In the genomic region with DNA sequence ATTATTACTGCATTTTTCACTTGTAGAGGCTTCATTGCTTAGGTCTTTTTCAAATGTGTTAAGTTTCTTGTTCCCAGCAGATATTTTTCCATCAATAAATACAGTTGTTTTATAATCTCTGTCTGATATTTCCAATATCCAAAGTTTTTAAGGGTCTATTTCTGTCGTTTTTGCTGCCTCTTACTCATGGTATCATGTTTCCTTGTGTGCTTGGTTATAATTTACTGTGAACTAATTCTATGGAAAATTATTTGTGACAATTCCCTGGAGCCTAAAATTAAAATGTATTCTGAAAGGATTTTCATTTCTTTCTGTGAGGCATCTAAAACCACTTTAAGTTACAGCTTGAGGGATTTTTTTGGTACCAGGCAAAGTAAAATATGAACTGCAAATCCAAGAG, we compare ENCODE assay signal across 33 cellular contexts. TPM values are rescaled to one million over a fixed set of nuclear protein-coding genes. Genes with fewer than 3 reads are reported as not detected.
DNase-seq lines count a peak whose midpoint lies in the region; ATAC-seq, FAIRE-seq and TF ChIP-seq lines count a peak whose summit lies in the region.
"Had no signal": no experiment of that assay in that cellular context is flagged by ENCODE, and none has a peak within 500 bp of the region (broad histone marks: within the 10 kb centered on the region; RNA-seq: fewer than 3 reads in every experiment).

No MANE protein-coding gene starts in this region.

- no peak for TF ChIP-seq RAD21 in K562 (CRISPR knock-in tag; conservative IDR thresholded peaks at IDR 0.05 in 1 of 2, IDR thresholded peaks at IDR 0.05 in 1 of 2)

- H3K27me3 Mint-ChIP-seq in activated T-cell treated with anti-CD3 and anti-CD28 coated beads, Interleukin-2, amount 50 U/mL, for 72 hours (ENCODE audit: low read depth) = no peaks in the 10 kb centered on the region
- H3K27me3 Mint-ChIP-seq: B cell; CD4-positive, alpha-beta memory T cell; CD4-positive, alpha-beta T cell; CD4-positive, CD25-positive, alpha-beta regulatory T cell; CD8-positive, alpha-beta memory T cell had no signal

- ATAC-seq in activated T-cell treated with anti-CD3 and anti-CD28 coated beads, Interleukin-2, amount 50 U/mL, for 72 hours (replicated peaks in 1 of 2) = no peak
- no peak for ATAC-seq in K562
- ATAC-seq: A549; CD8-positive, alpha-beta T cell had no signal

- intact Hi-C loops in K562 (cut with micrococcal nuclease) (no loop called here), lower leg skin (cut with DNase I; ENCODE audit: low total_unique reads) (no loop called here)

- H3K27ac Mint-ChIP-seq in activated T-cell treated with anti-CD3 and anti-CD28 coated beads, Interleukin-2, amount 50 U/mL, for 72 hours = peak overlapping the region; percentile 65
- H3K27ac Mint-ChIP-seq: B cell; CD4-positive, alpha-beta memory T cell; CD4-positive, alpha-beta T cell; CD8-positive, alpha-beta T cell had no signal

- FAIRE-seq in K562 (lab: Jason Lieb, UNC) = no peak
- FAIRE-seq: A204.1, A549, D721Med had no signal

- 17% methylated on average over 1 of the region's 1 CpG for WGBS in K562 (ENCODE audit: insufficient coverage, low coverage, missing lambda C conversion rate)
- 74 to 83% methylated on average over 1 of the region's 1 CpG for WGBS in lower leg skin, 2 donors

- peaks cover under 1% of the 10 kb centered on the region for H3K4me1 Mint-ChIP-seq in activated T-cell treated with anti-CD3 and anti-CD28 coated beads, Interleukin-2, amount 50 U/mL, for 72 hours (ENCODE audit: low read depth)
- H3K4me1 Mint-ChIP-seq: CD14-positive monocyte had no signal

- H3K4me3 ChIP-seq in K562 = no peak overlapping the region
- H3K4me3 ChIP-seq in lower leg skin (ENCODE audit: low read depth, poor library complexity, severe bottlenecking) = no peak overlapping the region
- H3K4me3 ChIP-seq: A549; BLaER1; BLaER1 treated with 17β-estradiol and CSF1 and Interleukin-3, amounts not matched to agents 10 nM and 100 nM had no signal

- in situ Hi-C loops in K562 (cut with MboI) = no loop called here

- no peaks in the 10 kb centered on the region; the same call in 1 of the 2 replicates for H3K9me3 ChIP-seq in K562 (replicated peaks; ENCODE audit: control insufficient read depth, insufficient read depth, low read depth, low read length)
- H3K9me3 ChIP-seq: BE2C had no signal

- H3K4me2 ChIP-seq in K562 (ENCODE audit: insufficient read depth, low read length) = no peak overlapping the region
- H3K4me2 ChIP-seq: A549; BLaER1; BLaER1 treated with 17β-estradiol and CSF1 and Interleukin-3, amounts not matched to agents 10 nM and 100 nM had no signal

- H3K4me3 Mint-ChIP-seq in activated T-cell treated with anti-CD3 and anti-CD28 coated beads, Interleukin-2, amount 50 U/mL, for 72 hours = no peak overlapping the region
- H3K4me3 Mint-ChIP-seq: B cell; CD14-positive monocyte; CD4-positive, alpha-beta memory T cell; CD4-positive, alpha-beta T cell; CD4-positive, CD25-positive, alpha-beta regulatory T cell; CD8-positive, alpha-beta memory T cell; CD8-positive, alpha-beta T cell had no signal

- BruUV-seq in K562 (replicated peaks; lab: Mats Ljungman, UMichigan) = no TSS peak

- peaks cover 5 to 22% of the 10 kb centered on the region in 2 donors for H3K36me3 Mint-ChIP-seq in activated T-cell treated with anti-CD3 and anti-CD28 coated beads, Interleukin-2, amount 50 U/mL, for 72 hours (ENCODE audit: insufficient read depth in 2 of 2)

- H3K27ac ChIP-seq in K562 (ENCODE audit: extremely low read depth, low read depth, low read length) = no peak overlapping the region
- H3K27ac ChIP-seq: 22Rv1; A549; BLaER1; BLaER1 treated with 17β-estradiol and CSF1 and Interleukin-3, amounts not matched to agents 10 nM and 100 nM; C4-2B had no signal

- H3K27me3 ChIP-seq in K562 (ENCODE audit: control insufficient read depth in 2 of 2, insufficient read depth in 2 of 2, low read length in 2 of 2) = no peaks in the 10 kb centered on the region
- H3K27me3 ChIP-seq: BE2C; BLaER1; BLaER1 treated with 17β-estradiol and CSF1 and Interleukin-3, amounts not matched to agents 10 nM and 100 nM had no signal

- TF ChIP-seq EP300 in K562 (IDR thresholded peaks at IDR 0.05; ENCODE audit: low read length) = no peak

- TF ChIP-seq POLR2A in K562 (conservative IDR thresholded peaks at IDR 0.05) = no peak
- TF ChIP-seq POLR2A in lower leg skin (IDR thresholded peaks at IDR 0.05) = no peak

- CTCF ChIA-PET in K562 (lab: Yijun Ruan, JAX; ENCODE audit: low intra/inter-chr PET ratio) = no interaction called here

- H3K79me2 ChIP-seq in K562 (ENCODE audit: control insufficient read depth, insufficient read depth, low read length) = peaks cover 20% of the 10 kb centered on the region

- H3K4me1 ChIP-seq in K562 (replicated peaks in 1 of 2; ENCODE audit: control insufficient read depth in 2 of 2, insufficient read depth in 2 of 2, low read length in 2 of 2) = peaks cover 11 to 12% of the 10 kb centered on the region in 2 experiments; a peak in 4 of 5 replicates
- H3K4me1 ChIP-seq: BE2C; BLaER1; BLaER1 treated with 17β-estradiol and CSF1 and Interleukin-3, amounts not matched to agents 10 nM and 100 nM; Caco-2 had no signal

- no peak overlapping the region for H3K9ac ChIP-seq in K562 (ENCODE audit: insufficient read depth in 1 of 2, low read depth in 2 of 2, low read length in 2 of 2)
- H3K9ac ChIP-seq: BLaER1; BLaER1 treated with 17β-estradiol and CSF1 and Interleukin-3, amounts not matched to agents 10 nM and 100 nM had no signal

- H2AFZ ChIP-seq in K562 (ENCODE audit: low read depth, low read length) = no peak overlapping the region

- TF ChIP-seq CTCF in K562 (IDR thresholded peaks at IDR 0.05 in 2 of 3, conservative IDR thresholded peaks at IDR 0.05 in 1 of 3; ENCODE audit: insufficient read depth in 2 of 3, low read depth in 1 of 3, low read length in 3 of 3) (no peak), lower leg skin (IDR thresholded peaks at IDR 0.05) (no peak)

- no peaks in the 10 kb centered on the region for H3K9me1 ChIP-seq in K562 (ENCODE audit: control insufficient read depth, insufficient read depth, low read length)

- peaks cover 26% of the 10 kb centered on the region; the same call in 2 of the 3 replicates for H3K36me3 ChIP-seq in K562 (ENCODE audit: control insufficient read depth, insufficient read depth, low read length)
- H3K36me3 ChIP-seq: BE2C had no signal

- no peaks in the 10 kb centered on the region for H4K20me1 ChIP-seq in K562 (replicated peaks; ENCODE audit: control insufficient read depth, insufficient read depth, low read length)
- H4K20me1 ChIP-seq: BLaER1; BLaER1 treated with 17β-estradiol and CSF1 and Interleukin-3, amounts not matched to agents 10 nM and 100 nM had no signal

- POLR2A ChIA-PET in K562 (lab: Yijun Ruan, JAX) = interaction anchor here (0.9 kb wide), 1 partner anchor 41 kb away, joined by 4 read pairs; no protein-coding TSS in a partner anchor

- H3K9me3 Mint-ChIP-seq in activated T-cell treated with anti-CD3 and anti-CD28 coated beads, Interleukin-2, amount 50 U/mL, for 72 hours = peaks cover 3% of the 10 kb centered on the region in 2 donors
- H3K9me3 Mint-ChIP-seq: CD4-positive, alpha-beta T cell; CD8-positive, alpha-beta T cell had no signal

- no peak for DNase-seq in activated T-cell treated with anti-CD3 and anti-CD28 coated beads, Interleukin-2, amount 50 U/mL, for 72 hours
- no peak for DNase-seq in activated T-cell treated with anti-CD3 and anti-CD28 coated beads, Interleukin-2, amount 50 U/mL, for 48 hours
- DNase-seq in K562 (ENCODE audit: extremely low read depth in 1 of 4, low spot score in 3 of 4) (no peak), lower leg skin (ENCODE audit: low spot score in 2 of 2) (no peak)
- DNase-seq: 8988T; ACHN; AML-193; BE2C; C1 segment of cervical spinal cord; Caco-2; Calu3; CD4-positive, alpha-beta memory T cell; CD4-positive, alpha-beta T cell; CD4-positive, CD25-positive, alpha-beta regulatory T cell; CD8-positive, alpha-beta memory T cell; CD8-positive, alpha-beta T cell; COR-L47; DMS 273 treated with DMSO at 0.1 percent for 48 hours; DMS153; DMS53; DMS79; DMS79 treated with DMSO at 0.1 percent for 48 hours; DND-41; EL had no signal

TF ChIP-seq in K562, 482 proteins besides CTCF, POLR2A, EP300 and RAD21 (continues in another document):
- TF ChIP-seq ZNF41 (CRISPR knock-in tag; conservative IDR thresholded peaks at IDR 0.05) (peak; percentile 96), CHD2 (IDR thresholded peaks at IDR 0.05; ENCODE audit: low read depth, low read length) (no peak), ELF4 (CRISPR knock-in tag; IDR thresholded peaks at IDR 0.05) (no peak), NR2F6 (CRISPR knock-in tag; IDR thresholded peaks at IDR 0.05) (no peak), SP1 (CRISPR knock-in tag; IDR thresholded peaks at IDR 0.05) (no peak), MEF2A (IDR thresholded peaks at IDR 0.05; ENCODE audit: control insufficient read depth, low read depth, low read length) (peak; percentile 27; the same call in 1 of the 2 replicates), ZNF23 (CRISPR knock-in tag; IDR thresholded peaks at IDR 0.05) (no peak)

RNA-seq across cellular contexts. Expression of gene TBC1D5, which starts 17.5 kb away (rescaled TPM):
- total RNA-seq in activated T-cell treated with anti-CD3 and anti-CD28 coated beads, Interleukin-2, amount 50 U/mL, for 72 hours = 10 to 100 TPM; 51.2 to 52.4 TPM
- 37.2 and 85.0 TPM in 2 replicates for total RNA-seq in K562 (2011; cell fraction: chromatin; rRNA removed; ENCODE audit: low replicate concordance)
- total RNA-seq in K562 (2011; cell fraction: nucleolus; rRNA removed) = 19.2 and 21.7 TPM in 2 replicates
- total RNA-seq in K562 (2011; cell fraction: nucleoplasm; rRNA removed) = 36.4 and 46.8 TPM in 2 replicates
- total RNA-seq in K562 (2014; rRNA removed) (26.5 and 27.0 TPM in 2 replicates), K562 (2014; rRNA removed; fragmentation: Illumina TruSeq; extraction: Trizol) (36.0 and 36.4 TPM in 2 replicates), K562 (2015; rRNA removed; fragmentation: Illumina TruSeq; extraction: Trizol) (36.6 and 38.1 TPM in 2 replicates), K562 (2021) (25.6 and 28.9 TPM in 2 replicates), lower leg skin (10 to 100 TPM; 51.9 to 66.8 (median 60.1) TPM)
- polyA plus RNA-seq in K562 (2011; rRNA removed) (28.0 and 31.8 TPM in 2 replicates), K562 (2014; fragmentation: Illumina TruSeq; extraction: Trizol) (21.8 and 24.2 TPM in 2 replicates), K562 (2014; fragmentation: Nextera tagmentation; extraction: Ambion mirVana) (1 to 10 TPM; 2.9 to 5.1 TPM), K562 (2014; rRNA removed) (13.5 and 19.8 TPM in 2 replicates)
- 16.9 and 21.2 TPM in 2 replicates for polyA plus RNA-seq in K562 (2011; cell fraction: cytosol; rRNA removed)
- polyA plus RNA-seq in K562 (2011; cell fraction: nucleus; rRNA removed) = 15.1 and 18.6 TPM in 2 replicates
- 15.9 and 23.7 TPM in 2 replicates for polyA plus RNA-seq in K562 (2012)
- polyA minus RNA-seq in K562 (2011; rRNA and poly(A)+ RNA removed) = 68.1 and 87.9 TPM in 2 replicates
- 33.6 and 38.9 TPM in 2 replicates for polyA minus RNA-seq in K562 (2011; cell fraction: cytosol; rRNA and poly(A)+ RNA removed)
- polyA minus RNA-seq in K562 (2011; cell fraction: nucleus; rRNA and poly(A)+ RNA removed) = 35.9 and 61.5 TPM in 2 replicates
